Comparison of ENCODE assay signal across 9 cellular contexts in the genomic region with DNA sequence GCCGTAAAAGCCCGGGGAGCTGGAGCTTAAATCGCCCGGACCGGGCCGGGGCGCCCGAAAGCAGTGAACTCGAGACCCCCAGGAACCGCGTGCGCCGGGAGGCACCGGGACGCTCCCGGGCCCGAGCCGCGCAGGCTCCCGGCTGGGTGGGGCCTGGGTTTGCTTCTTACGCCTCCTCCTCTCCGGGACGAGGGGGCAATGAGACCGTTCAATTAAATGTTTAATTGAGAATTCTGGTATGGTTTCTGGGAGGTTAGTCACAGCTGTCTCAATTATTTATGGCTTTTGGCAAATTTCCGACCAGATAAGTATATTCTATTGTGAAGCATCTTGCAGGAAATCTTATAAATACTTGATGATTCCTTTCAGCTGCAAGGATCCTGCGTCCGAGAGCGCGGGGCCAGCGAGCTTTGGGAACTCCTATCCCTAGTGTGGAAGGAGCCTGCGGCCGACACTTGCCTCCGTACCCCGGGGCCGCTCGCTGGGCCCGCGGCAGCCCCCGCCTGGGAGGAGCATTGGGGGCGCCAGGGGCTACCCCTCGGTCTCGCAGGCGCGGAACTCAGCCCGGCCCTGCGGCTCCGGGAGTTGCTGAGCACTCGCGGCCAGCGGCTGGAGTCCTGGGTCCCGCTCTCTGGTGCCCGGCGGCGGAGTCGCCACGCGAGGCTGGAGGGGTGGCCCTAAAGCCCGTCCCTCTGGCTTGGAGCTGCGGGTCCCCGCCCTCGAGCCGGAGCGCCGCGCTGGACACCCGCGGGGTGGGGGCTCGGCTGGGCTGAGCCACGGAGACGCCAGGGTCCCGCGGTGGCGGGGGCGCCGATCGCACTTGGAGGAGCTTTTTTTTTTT. TPM values are rescaled to one million over a fixed set of nuclear protein-coding genes. Genes with fewer than 3 reads are reported as not detected.
A peak's percentile ranks its signal among the peaks of the same experiment; 100 is the strongest.
DNase-seq lines count a peak whose midpoint lies in the region; ATAC-seq lines count a peak whose summit lies in the region.
"Had no signal": no experiment of that assay in that cellular context is flagged by ENCODE, and none has a peak within 500 bp of the region (broad histone marks: within the 10 kb centered on the region; RNA-seq: fewer than 3 reads in every experiment).

No MANE protein-coding gene starts in this region.

- H3K4me3 ChIP-seq in ACC112 (ENCODE audit: low read depth, low read length), result peak overlapping the region; percentile 58
- peak overlapping the region; percentile 15 for H3K4me3 ChIP-seq in mononuclear cell (ENCODE audit: low read length)

- H3K27ac ChIP-seq in ACC112 (ENCODE audit: low read depth, low read length), result no peak overlapping the region

- H3K4me1 ChIP-seq in ACC112 (ENCODE audit: control insufficient read depth, insufficient read depth, low read length, unreplicated experiment) (peaks cover 9% of the 10 kb centered on the region), mononuclear cell (ENCODE audit: insufficient read depth, low read length) (peaks cover 40% of the 10 kb centered on the region)

- no peaks in the 10 kb centered on the region for H3K79me2 ChIP-seq in ACC112 (ENCODE audit: control insufficient read depth, insufficient read depth, low read length, unreplicated experiment)

- H3K36me3 ChIP-seq in ACC112 (ENCODE audit: insufficient read depth, low read length), result no peaks in the 10 kb centered on the region

- peak overlapping the region; percentile 79 for H3K4me3 Mint-ChIP-seq in dendritic cell treated with granulocyte-macrophage colony-stimulating factor and Interleukin-4, amounts not matched to agents 40 ng/mL and 50 ng/mL, for 4 days

- no peaks in the 10 kb centered on the region for H3K9me3 ChIP-seq in mononuclear cell (ENCODE audit: low read depth, low read length)

- H3K9me3 Mint-ChIP-seq in dendritic cell treated with granulocyte-macrophage colony-stimulating factor and Interleukin-4, amounts not matched to agents 40 ng/mL and 50 ng/mL, for 4 days, result no peaks in the 10 kb centered on the region

- H3K27ac Mint-ChIP-seq in dendritic cell treated with granulocyte-macrophage colony-stimulating factor and Interleukin-4, amounts not matched to agents 40 ng/mL and 50 ng/mL, for 4 days, result peak overlapping the region; percentile 68

- peak; percentile 61 for DNase-seq in HCEC 1CT
- no peak for DNase-seq in islet precursor cell
- DNase-seq in NCI-H187 (lab: John Stamatoyannopoulos, UW), result no peak
- DNase-seq in NCI-H1436 (lab: John Stamatoyannopoulos, UW), result no peak

- intact Hi-C loops in dendritic cell treated with granulocyte-macrophage colony-stimulating factor and Interleukin-4, amounts not matched to agents 40 ng/mL and 50 ng/mL, for 4 days (cut with micrococcal nuclease), result loop anchor here (5.0 kb wide), 1 partner anchor 35 kb away; a partner anchor contains a TSS

- no peak overlapping the region for H2AFZ ChIP-seq in ACC112 (ENCODE audit: low read length, unreplicated experiment)

- H3K27me3 ChIP-seq in ACC112 (ENCODE audit: insufficient read depth, low read length) (peaks cover 55% of the 10 kb centered on the region), mononuclear cell (ENCODE audit: insufficient read depth, low read length) (peaks cover 76% of the 10 kb centered on the region)

- H3K36me3 Mint-ChIP-seq in dendritic cell treated with granulocyte-macrophage colony-stimulating factor and Interleukin-4, amounts not matched to agents 40 ng/mL and 50 ng/mL, for 4 days (ENCODE audit: low read depth), result peaks cover 2% of the 10 kb centered on the region

- H3K4me1 Mint-ChIP-seq in dendritic cell treated with granulocyte-macrophage colony-stimulating factor and Interleukin-4, amounts not matched to agents 40 ng/mL and 50 ng/mL, for 4 days (ENCODE audit: low read depth), result peaks cover 26% of the 10 kb centered on the region

- no peak for ATAC-seq in GM18870 (IDR thresholded peaks at IDR 0.05; ENCODE audit: unreplicated experiment)

- peaks cover 67% of the 10 kb centered on the region for H3K27me3 Mint-ChIP-seq in dendritic cell treated with granulocyte-macrophage colony-stimulating factor and Interleukin-4, amounts not matched to agents 40 ng/mL and 50 ng/mL, for 4 days

RNA-seq across cellular contexts. Expression of a gene that starts 10.3 kb away (rescaled TPM):
- total RNA-seq in mononuclear cell, result 0.21 TPM
- total RNA-seq: SK-MEL-5 had no signal

RNA-seq across cellular contexts. Expression of a gene that starts 35.6 kb away (rescaled TPM):
- total RNA-seq in mononuclear cell, result 51.5 TPM
